8 cellular contexts compared by ENCODE assay signal in genomic region chr5:177301503-177302165, GRCh38. TPM values are rescaled to one million over a fixed set of nuclear protein-coding genes. Genes with fewer than 3 reads are reported as not detected.
A peak's percentile ranks its signal among the peaks of the same experiment; 100 is the strongest.
DNase-seq lines count a peak whose midpoint lies in the region; ATAC-seq and TF ChIP-seq lines count a peak whose summit lies in the region.

No MANE protein-coding gene starts in this region.

- H3K9me3 ChIP-seq in neural cell (ENCODE audit: low read length) (no peaks in the 10 kb centered on the region), uterus (no peaks in the 10 kb centered on the region)

- TF ChIP-seq POLR2A in uterus (IDR thresholded peaks at IDR 0.05): no peak

- no peak overlapping the region for H3K9ac ChIP-seq in neural cell (ENCODE audit: low read length)

- peaks cover 16% of the 10 kb centered on the region for H3K79me2 ChIP-seq in neural cell (replicated peaks; ENCODE audit: insufficient read depth, low read length)

- no peaks in the 10 kb centered on the region for H3F3A ChIP-seq in neural cell (ENCODE audit: insufficient read depth, low read length, poor library complexity, severe bottlenecking)

- H3K27me3 ChIP-seq in neural cell (ENCODE audit: insufficient read depth, low read depth, low read length) (no peaks in the 10 kb centered on the region), uterus (no peaks in the 10 kb centered on the region)

- in situ Hi-C loops in T47D (cut with HindIII; ENCODE audit: low pct_unique_long_range_greater_than_20kb, low sequenced_read_pairs): no loop called here

- DNase-seq in DMS153 treated with DMSO at 0.1 percent for 48 hours (lab: John Stamatoyannopoulos, UW; ENCODE audit: unreplicated experiment) (peak; percentile 65), NCI-H1092 (lab: John Stamatoyannopoulos, UW) (peak; percentile 16), T47D (ENCODE audit: low read depth in 1 of 2, low spot score in 1 of 2) (peak; percentile 51 to 93), uterus (no peak)
- no peak for DNase-seq in effector CD4-positive, alpha-beta T cell

- H3K27ac ChIP-seq in neural cell (ENCODE audit: low read length) (no peak overlapping the region), uterus (no peak overlapping the region)

- no peak for TF ChIP-seq EP300 in neural cell (conservative IDR thresholded peaks at IDR 0.05; ENCODE audit: poor library complexity, severe bottlenecking)

- no peak overlapping the region for H2AFZ ChIP-seq in neural cell (ENCODE audit: low read depth, low read length)

- ATAC-seq in GM21528 (IDR thresholded peaks at IDR 0.05; ENCODE audit: low FRiP score, unreplicated experiment) (no peak), GM21381 (IDR thresholded peaks at IDR 0.05; ENCODE audit: unreplicated experiment) (no peak)

- H4K20me1 ChIP-seq in neural cell (ENCODE audit: insufficient read depth): no peaks in the 10 kb centered on the region

- intact Hi-C loops in uterus (cut with DNase I; ENCODE audit: low total_unique reads): loop anchor here (10.0 kb wide), 1 partner anchor 187 kb away; no protein-coding TSS in a partner anchor

- H3K36me3 ChIP-seq in neural cell (ENCODE audit: insufficient read depth, low read length) (no peaks in the 10 kb centered on the region), uterus (no peaks in the 10 kb centered on the region)

- TF ChIP-seq CTCF in neural cell (IDR thresholded peaks at IDR 0.05; ENCODE audit: poor library complexity, severe bottlenecking) (no peak), uterus (IDR thresholded peaks at IDR 0.05) (no peak)

- peaks cover 0 to 12% of the 10 kb centered on the region in 2 donors for H3K4me1 ChIP-seq in uterus

- H3K4me2 ChIP-seq in neural cell (ENCODE audit: low read length): no peak overlapping the region

- no peak for TF ChIP-seq RAD21 in neural cell (conservative IDR thresholded peaks at IDR 0.05)

- H3K4me3 ChIP-seq in neural cell (ENCODE audit: low read length) (peak overlapping the region; percentile 100), uterus (no peak overlapping the region)

- H3K9me2 ChIP-seq in neural cell (ENCODE audit: insufficient read depth, low read length): no peaks in the 10 kb centered on the region

TF ChIP-seq in neural cell, 6 proteins besides CTCF, POLR2A, EP300 and RAD21:
- TF ChIP-seq EZH2 (IDR thresholded peaks at IDR 0.05; ENCODE audit: borderline replicate concordance, insufficient read depth, low read length, poor library complexity, severe bottlenecking): no peak
- no peak for TF ChIP-seq MXI1 (conservative IDR thresholded peaks at IDR 0.05; ENCODE audit: poor library complexity, severe bottlenecking)
- TF ChIP-seq POLR2AphosphoS5 (IDR thresholded peaks at IDR 0.05): no peak
- TF ChIP-seq SMC3 (conservative IDR thresholded peaks at IDR 0.05; ENCODE audit: poor library complexity): no peak
- no peak for TF ChIP-seq TAF1 (IDR thresholded peaks at IDR 0.05; ENCODE audit: low read depth)
- no peak for TF ChIP-seq REST (IDR thresholded peaks at IDR 0.05; ENCODE audit: borderline replicate concordance)

RNA-seq across cellular contexts. Expression of gene RAB24, which starts 1.9 kb away (rescaled TPM):
- polyA plus RNA-seq in neural cell: 79.0 and 96.8 TPM in 2 replicates
- polyA minus RNA-seq in neural cell: 19.1 and 21.2 TPM in 2 replicates
- 10 to 100 TPM in 3 of 4 donors, 1 to 10 TPM in 1; 8.2 to 62.0 (median 19.3) TPM for total RNA-seq in uterus

RNA-seq across cellular contexts. Expression of gene PRELID1, which starts 2.0 kb away (rescaled TPM):
- polyA plus RNA-seq in neural cell: 133 and 163 TPM in 2 replicates
- 49.9 and 56.0 TPM in 2 replicates for polyA minus RNA-seq in neural cell
- 10 to 100 TPM; 25.4 to 73.1 (median 49.0) TPM for total RNA-seq in uterus

RNA-seq across cellular contexts. Expression of gene MXD3, which starts 10.1 kb away (rescaled TPM):
- polyA plus RNA-seq in neural cell: 6.8 and 9.3 TPM in 2 replicates
- 1.9 and 2.8 TPM in 2 replicates for polyA minus RNA-seq in neural cell
- 10 to 100 TPM in 1 of 4 donors, 1 to 10 TPM in 2, under 1 TPM in 1; 0.51 to 29.0 (median 6.8) TPM for total RNA-seq in uterus

RNA-seq across cellular contexts. Expression of gene LMAN2, which starts 49.8 kb away (rescaled TPM):
- 155 and 156 TPM in 2 replicates for polyA plus RNA-seq in neural cell
- 108 and 132 TPM in 2 replicates for polyA minus RNA-seq in neural cell
- total RNA-seq in uterus: 100 to 1,000 TPM in 3 of 4 donors, 10 to 100 TPM in 1; 83.2 to 210 (median 170) TPM

RNA-seq across cellular contexts. Expression of gene RGS14, which starts 56.1 kb away (rescaled TPM):
- polyA plus RNA-seq in neural cell: 23.4 and 32.3 TPM in 2 replicates
- polyA minus RNA-seq in neural cell: 3.9 and 7.9 TPM in 2 replicates
- total RNA-seq in uterus: 10 to 100 TPM in 3 of 4 donors, 1 to 10 TPM in 1; 1.5 to 25.6 (median 13.6) TPM

Comparison
In these comparisons a context has a peak if more than half of its experiments do, and no peak if none do; other contexts are left out.
1. DNase-seq: peak in DMS153 treated with DMSO at 0.1 percent for 48 hours (single experiment), NCI-H1092 (single experiment) and T47D (2 of 2); none in uterus (0 of 2) and effector CD4-positive, alpha-beta T cell (single experiment).